23 cellular contexts compared by ENCODE assay signal in the genomic region with DNA sequence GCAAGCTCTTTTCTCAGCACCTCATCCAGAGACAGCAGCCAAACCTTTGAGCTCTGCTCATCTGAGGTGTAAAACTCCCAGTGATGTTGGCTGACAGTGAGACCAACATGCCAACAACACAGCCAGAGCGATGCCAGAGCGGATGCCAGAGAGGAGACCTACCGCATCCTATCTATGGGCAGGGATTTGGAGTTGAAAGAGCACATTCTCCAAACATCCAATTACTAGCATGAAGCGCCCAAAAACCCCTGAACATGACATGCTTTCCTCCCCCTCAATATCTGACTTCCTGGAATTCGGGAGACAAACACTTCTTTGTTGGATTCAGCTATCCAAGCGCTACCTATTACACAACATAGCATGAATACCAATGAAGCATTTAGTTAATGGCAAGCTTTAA. TPM values are rescaled to one million over a fixed set of nuclear protein-coding genes. Genes with fewer than 3 reads are reported as not detected.
DNase-seq lines count a peak whose midpoint lies in the region; ATAC-seq and TF ChIP-seq lines count a peak whose summit lies in the region.
"Had no signal": no experiment of that assay in that cellular context is flagged by ENCODE, and none has a peak within 500 bp of the region (broad histone marks: within the 10 kb centered on the region; RNA-seq: fewer than 3 reads in every experiment).

No MANE protein-coding gene starts in this region.

- ATAC-seq in left cardiac atrium, result peak; percentile 61 to 90
- ATAC-seq in activated CD8-positive, alpha-beta T cell treated with anti-CD3 and anti-CD28 coated beads for 36 hours, result no peak
- ATAC-seq in GM21529 (IDR thresholded peaks at IDR 0.05; ENCODE audit: unreplicated experiment), result no peak
- ATAC-seq: activated CD8-positive, alpha-beta T cell treated with anti-CD3 and anti-CD28 coated beads, Interleukin-2, amount 10 ng/mL, durations not matched to agents 7 days and 5 days; activated naive CD4-positive, alpha-beta T cell treated with anti-CD3 and anti-CD28 coated beads, Interleukin-2, amount 50 U/mL, for 72 hours had no signal

- CTCF ChIA-PET in activated CD8-positive, alpha-beta T cell treated with anti-CD3 and anti-CD28 coated beads for 36 hours (lab: Charles Lee), result interaction anchor here (1.0 to 1.9 kb wide), 4 partner anchors 27 to 41 kb away, joined by 3 to 5 read pairs (median 4); no protein-coding TSS in a partner anchor

- H3K4me3 Mint-ChIP-seq in mesothelial cell of epicardium, result no peak overlapping the region
- no peak overlapping the region for H3K4me3 Mint-ChIP-seq in activated CD8-positive, alpha-beta T cell treated with anti-CD3 and anti-CD28 coated beads for 36 hours
- H3K4me3 Mint-ChIP-seq: activated CD8-positive, alpha-beta T cell treated with anti-CD3 and anti-CD28 coated beads, Interleukin-2, amount 10 ng/mL, durations not matched to agents 7 days and 5 days; CD4-positive, alpha-beta memory T cell; central memory CD8-positive, alpha-beta T cell; neural crest cell had no signal

- H3K27me3 Mint-ChIP-seq in mesothelial cell of epicardium (ENCODE audit: low read depth), result peaks cover 10% of the 10 kb centered on the region
- no peaks in the 10 kb centered on the region for H3K27me3 Mint-ChIP-seq in activated CD8-positive, alpha-beta T cell treated with anti-CD3 and anti-CD28 coated beads for 36 hours
- H3K27me3 Mint-ChIP-seq: CD4-positive, alpha-beta memory T cell; central memory CD8-positive, alpha-beta T cell; progenitor cell of endocrine pancreas had no signal

- peak overlapping the region in 10 of 59 donors; percentile 1 to 37 (median 10) for H3K4me3 ChIP-seq in dorsolateral prefrontal cortex
- H3K4me3 ChIP-seq: thyroid gland had no signal

- H3K36me3 Mint-ChIP-seq in mesothelial cell of epicardium, result no peaks in the 10 kb centered on the region
- no peaks in the 10 kb centered on the region for H3K36me3 Mint-ChIP-seq in activated CD8-positive, alpha-beta T cell treated with anti-CD3 and anti-CD28 coated beads for 36 hours (ENCODE audit: low read depth)
- H3K36me3 Mint-ChIP-seq: activated naive CD4-positive, alpha-beta T cell treated with anti-CD3 and anti-CD28 coated beads, Interleukin-2, amount 50 U/mL, for 72 hours had no signal

- intact Hi-C loops in left cardiac atrium (cut with DNase I) (no loop called here), cardiac septum (cut with DNase I) (no loop called here), dorsolateral prefrontal cortex (cut with DNase I) (no loop called here)
- intact Hi-C loops in activated CD8-positive, alpha-beta T cell treated with anti-CD3 and anti-CD28 coated beads for 36 hours (cut with micrococcal nuclease), result no loop called here

- H3K9me3 Mint-ChIP-seq in mesothelial cell of epicardium, result no peaks in the 10 kb centered on the region
- H3K9me3 Mint-ChIP-seq in activated CD8-positive, alpha-beta T cell treated with anti-CD3 and anti-CD28 coated beads for 36 hours, result no peaks in the 10 kb centered on the region
- H3K9me3 Mint-ChIP-seq: activated naive CD4-positive, alpha-beta T cell treated with anti-CD3 and anti-CD28 coated beads, Interleukin-2, amount 50 U/mL, for 72 hours; activated T-helper 2 cell treated with anti-CD3 and anti-CD28 coated beads, Interferon-gamma antibody, Interleukin-2, Interleukin-4, amounts not matched to agents 10 μg/mL and 5 μg/mL and 100 μg/mL, durations not matched to agents 14 hours and 24 hours and 36 hours; CD4-positive, alpha-beta memory T cell; central memory CD8-positive, alpha-beta T cell; neural crest cell had no signal

- H3K27ac ChIP-seq in dorsolateral prefrontal cortex, result peak overlapping the region in 51 of 59 donors; percentile 1 to 83 (median 56)
- H3K27ac ChIP-seq: thyroid gland had no signal

- no peak for DNase-seq in left cardiac atrium
- DNase-seq in cardiac septum (ENCODE audit: low spot score), result no peak
- peak in 1 of 10 donors; percentile 13 for DNase-seq in dorsolateral prefrontal cortex
- no peak for DNase-seq in mesothelial cell of epicardium (ENCODE audit: low spot score in 2 of 2, unreplicated experiment in 2 of 2)
- DNase-seq in activated CD8-positive, alpha-beta T cell treated with anti-CD3 and anti-CD28 coated beads for 36 hours, result no peak
- DNase-seq in activated CD4-positive, CD25-positive, alpha-beta regulatory T cell treated with anti-CD3 and anti-CD28 coated beads, Interleukin-2, amount 50 U/mL, for 72 hours, result no peak
- DNase-seq in GM19240 (ENCODE audit: insufficient read length, low spot score), result no peak
- DNase-seq: activated CD8-positive, alpha-beta T cell treated with anti-CD3 and anti-CD28 coated beads, Interleukin-2, amount 10 ng/mL, durations not matched to agents 7 days and 5 days; CD4-positive, alpha-beta memory T cell; EL; glutamatergic neuron; H7; NCI-H2029 treated with DMSO at 0.1 percent for 48 hours; NCI-H226; NCI-H774; stimulated activated naive CD4-positive, alpha-beta T cell treated with Interleukin-2 at 50 U/mL for 16 hours; thyroid gland had no signal

- POLR2A ChIA-PET in activated CD8-positive, alpha-beta T cell treated with anti-CD3 and anti-CD28 coated beads for 36 hours (lab: Charles Lee), result interaction anchor here (0.9 kb wide), 1 partner anchor 22 kb away, joined by 3 read pairs; no protein-coding TSS in a partner anchor

- H3K27me3 ChIP-seq in dorsolateral prefrontal cortex, result no peaks in the 10 kb centered on the region
- H3K27me3 ChIP-seq: thyroid gland had no signal

- TF ChIP-seq CTCF in dorsolateral prefrontal cortex (IDR thresholded peaks at IDR 0.05 in 54 of 56, conservative IDR thresholded peaks at IDR 0.05 in 2 of 56; ENCODE audit: low read depth in 1 of 56, partially characterized antibody in 56 of 56), result no peak
- TF ChIP-seq CTCF in mesothelial cell of epicardium (IDR thresholded peaks at IDR 0.05; ENCODE audit: unreplicated experiment), result no peak
- no peak for TF ChIP-seq CTCF in activated CD8-positive, alpha-beta T cell treated with anti-CD3 and anti-CD28 coated beads for 36 hours (IDR thresholded peaks at IDR 0.05)

- peak overlapping the region; percentile 10 for H3K27ac Mint-ChIP-seq in mesothelial cell of epicardium
- no peak overlapping the region for H3K27ac Mint-ChIP-seq in activated CD8-positive, alpha-beta T cell treated with anti-CD3 and anti-CD28 coated beads for 36 hours
- H3K27ac Mint-ChIP-seq: activated CD8-positive, alpha-beta T cell treated with anti-CD3 and anti-CD28 coated beads, Interleukin-2, amount 10 ng/mL, durations not matched to agents 7 days and 5 days; activated T-helper 2 cell treated with anti-CD3 and anti-CD28 coated beads, Interferon-gamma antibody, Interleukin-2, Interleukin-4, amounts not matched to agents 10 μg/mL and 5 μg/mL and 100 μg/mL, durations not matched to agents 14 hours and 24 hours and 36 hours; CD4-positive, alpha-beta memory T cell; progenitor cell of endocrine pancreas had no signal

- H3K4me1 Mint-ChIP-seq in mesothelial cell of epicardium, result peaks cover 22% of the 10 kb centered on the region
- no peaks in the 10 kb centered on the region for H3K4me1 Mint-ChIP-seq in activated CD8-positive, alpha-beta T cell treated with anti-CD3 and anti-CD28 coated beads for 36 hours (ENCODE audit: low read depth)
- H3K4me1 Mint-ChIP-seq: CD4-positive, alpha-beta memory T cell; central memory CD8-positive, alpha-beta T cell had no signal

RNA-seq across cellular contexts. Expression of gene PAXBP1, which starts 23.1 kb away (rescaled TPM):
- total RNA-seq in left cardiac atrium (10 to 100 TPM; 13.3 to 17.4 TPM), cardiac septum (16.4 TPM), dorsolateral prefrontal cortex (10 to 100 TPM; 34.2 to 89.7 (median 51.8) TPM), mesothelial cell of epicardium (88.0 to 94.2 TPM (median 90.9 TPM) in 3 replicates)
- 10 to 100 TPM; 51.9 to 52.2 TPM for total RNA-seq in activated CD8-positive, alpha-beta T cell treated with anti-CD3 and anti-CD28 coated beads for 36 hours

Comparison
In these comparisons a context has a peak if more than half of its experiments do, and no peak if none do; other contexts are left out.
1. ATAC-seq: peak in left cardiac atrium (2 of 2); none in activated CD8-positive, alpha-beta T cell treated with anti-CD3 and anti-CD28 coated beads for 36 hours (single experiment) and GM21529 (single experiment).